1 cellular context compared by ENCODE assay signal in the genomic region with DNA sequence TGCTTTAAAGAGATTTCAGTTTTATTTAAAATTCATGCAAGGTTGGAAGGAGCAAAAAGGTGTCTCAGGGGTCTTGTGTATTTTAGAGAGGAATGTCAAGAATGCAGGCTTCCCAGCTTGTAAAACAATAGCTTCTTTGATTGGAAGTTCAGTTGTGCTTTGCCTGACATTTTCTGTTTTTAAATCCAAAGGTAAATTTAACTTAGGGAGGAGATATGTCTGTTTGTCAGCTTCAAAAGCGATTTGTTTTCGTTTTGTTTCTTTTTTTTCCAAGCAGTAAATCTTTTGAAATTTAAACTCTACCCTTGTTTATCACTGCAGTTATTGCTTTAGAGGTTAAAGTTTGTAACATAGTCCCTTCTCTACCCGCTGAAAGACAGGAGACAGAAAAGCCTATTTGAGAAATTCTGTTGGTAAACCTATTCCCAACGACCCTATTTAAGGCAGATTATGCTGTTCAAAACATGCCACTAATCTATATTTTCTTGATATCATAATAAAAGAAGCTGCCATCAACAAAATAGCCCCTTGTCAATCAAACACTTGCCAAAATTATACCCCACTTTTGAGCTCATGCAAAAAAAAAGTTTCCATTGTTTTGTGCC.
TF ChIP-seq lines count a peak whose summit lies in the region.

No MANE protein-coding gene starts in this region.

TF ChIP-seq in liver, 16 proteins besides CTCF, POLR2A, EP300 and RAD21 (continued from another document):
- TF ChIP-seq, protein P1, sequence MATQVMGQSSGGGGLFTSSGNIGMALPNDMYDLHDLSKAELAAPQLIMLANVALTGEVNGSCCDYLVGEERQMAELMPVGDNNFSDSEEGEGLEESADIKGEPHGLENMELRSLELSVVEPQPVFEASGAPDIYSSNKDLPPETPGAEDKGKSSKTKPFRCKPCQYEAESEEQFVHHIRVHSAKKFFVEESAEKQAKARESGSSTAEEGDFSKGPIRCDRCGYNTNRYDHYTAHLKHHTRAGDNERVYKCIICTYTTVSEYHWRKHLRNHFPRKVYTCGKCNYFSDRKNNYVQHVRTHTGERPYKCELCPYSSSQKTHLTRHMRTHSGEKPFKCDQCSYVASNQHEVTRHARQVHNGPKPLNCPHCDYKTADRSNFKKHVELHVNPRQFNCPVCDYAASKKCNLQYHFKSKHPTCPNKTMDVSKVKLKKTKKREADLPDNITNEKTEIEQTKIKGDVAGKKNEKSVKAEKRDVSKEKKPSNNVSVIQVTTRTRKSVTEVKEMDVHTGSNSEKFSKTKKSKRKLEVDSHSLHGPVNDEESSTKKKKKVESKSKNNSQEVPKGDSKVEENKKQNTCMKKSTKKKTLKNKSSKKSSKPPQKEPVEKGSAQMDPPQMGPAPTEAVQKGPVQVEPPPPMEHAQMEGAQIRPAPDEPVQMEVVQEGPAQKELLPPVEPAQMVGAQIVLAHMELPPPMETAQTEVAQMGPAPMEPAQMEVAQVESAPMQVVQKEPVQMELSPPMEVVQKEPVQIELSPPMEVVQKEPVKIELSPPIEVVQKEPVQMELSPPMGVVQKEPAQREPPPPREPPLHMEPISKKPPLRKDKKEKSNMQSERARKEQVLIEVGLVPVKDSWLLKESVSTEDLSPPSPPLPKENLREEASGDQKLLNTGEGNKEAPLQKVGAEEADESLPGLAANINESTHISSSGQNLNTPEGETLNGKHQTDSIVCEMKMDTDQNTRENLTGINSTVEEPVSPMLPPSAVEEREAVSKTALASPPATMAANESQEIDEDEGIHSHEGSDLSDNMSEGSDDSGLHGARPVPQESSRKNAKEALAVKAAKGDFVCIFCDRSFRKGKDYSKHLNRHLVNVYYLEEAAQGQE (IDR thresholded peaks at IDR 0.05): no peak
- TF ChIP-seq EGR1 (IDR thresholded peaks at IDR 0.05; ENCODE audit: low read depth in 2 of 2) (no peak), HNF4G (IDR thresholded peaks at IDR 0.05) (no peak), FOXA1 (IDR thresholded peaks at IDR 0.05) (no peak), YY1 (IDR thresholded peaks at IDR 0.05) (no peak), JUND (IDR thresholded peaks at IDR 0.05) (peak in 1 of 2 donors; percentile 32), TAF1 (conservative IDR thresholded peaks at IDR 0.05) (no peak), FOXA2 (IDR thresholded peaks at IDR 0.05) (no peak)
- TF ChIP-seq, protein P2, sequence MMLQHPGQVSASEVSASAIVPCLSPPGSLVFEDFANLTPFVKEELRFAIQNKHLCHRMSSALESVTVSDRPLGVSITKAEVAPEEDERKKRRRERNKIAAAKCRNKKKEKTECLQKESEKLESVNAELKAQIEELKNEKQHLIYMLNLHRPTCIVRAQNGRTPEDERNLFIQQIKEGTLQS (IDR thresholded peaks at IDR 0.05): no peak
- TF ChIP-seq, protein P3, sequence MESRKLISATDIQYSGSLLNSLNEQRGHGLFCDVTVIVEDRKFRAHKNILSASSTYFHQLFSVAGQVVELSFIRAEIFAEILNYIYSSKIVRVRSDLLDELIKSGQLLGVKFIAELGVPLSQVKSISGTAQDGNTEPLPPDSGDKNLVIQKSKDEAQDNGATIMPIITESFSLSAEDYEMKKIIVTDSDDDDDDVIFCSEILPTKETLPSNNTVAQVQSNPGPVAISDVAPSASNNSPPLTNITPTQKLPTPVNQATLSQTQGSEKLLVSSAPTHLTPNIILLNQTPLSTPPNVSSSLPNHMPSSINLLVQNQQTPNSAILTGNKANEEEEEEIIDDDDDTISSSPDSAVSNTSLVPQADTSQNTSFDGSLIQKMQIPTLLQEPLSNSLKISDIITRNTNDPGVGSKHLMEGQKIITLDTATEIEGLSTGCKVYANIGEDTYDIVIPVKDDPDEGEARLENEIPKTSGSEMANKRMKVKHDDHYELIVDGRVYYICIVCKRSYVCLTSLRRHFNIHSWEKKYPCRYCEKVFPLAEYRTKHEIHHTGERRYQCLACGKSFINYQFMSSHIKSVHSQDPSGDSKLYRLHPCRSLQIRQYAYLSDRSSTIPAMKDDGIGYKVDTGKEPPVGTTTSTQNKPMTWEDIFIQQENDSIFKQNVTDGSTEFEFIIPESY (IDR thresholded peaks at IDR 0.05): no peak
- TF ChIP-seq, protein P4, sequence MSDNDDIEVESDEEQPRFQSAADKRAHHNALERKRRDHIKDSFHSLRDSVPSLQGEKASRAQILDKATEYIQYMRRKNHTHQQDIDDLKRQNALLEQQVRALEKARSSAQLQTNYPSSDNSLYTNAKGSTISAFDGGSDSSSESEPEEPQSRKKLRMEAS (IDR thresholded peaks at IDR 0.05): no peak
